Comparison of ENCODE assay signal across 8 cellular contexts in the genomic region with DNA sequence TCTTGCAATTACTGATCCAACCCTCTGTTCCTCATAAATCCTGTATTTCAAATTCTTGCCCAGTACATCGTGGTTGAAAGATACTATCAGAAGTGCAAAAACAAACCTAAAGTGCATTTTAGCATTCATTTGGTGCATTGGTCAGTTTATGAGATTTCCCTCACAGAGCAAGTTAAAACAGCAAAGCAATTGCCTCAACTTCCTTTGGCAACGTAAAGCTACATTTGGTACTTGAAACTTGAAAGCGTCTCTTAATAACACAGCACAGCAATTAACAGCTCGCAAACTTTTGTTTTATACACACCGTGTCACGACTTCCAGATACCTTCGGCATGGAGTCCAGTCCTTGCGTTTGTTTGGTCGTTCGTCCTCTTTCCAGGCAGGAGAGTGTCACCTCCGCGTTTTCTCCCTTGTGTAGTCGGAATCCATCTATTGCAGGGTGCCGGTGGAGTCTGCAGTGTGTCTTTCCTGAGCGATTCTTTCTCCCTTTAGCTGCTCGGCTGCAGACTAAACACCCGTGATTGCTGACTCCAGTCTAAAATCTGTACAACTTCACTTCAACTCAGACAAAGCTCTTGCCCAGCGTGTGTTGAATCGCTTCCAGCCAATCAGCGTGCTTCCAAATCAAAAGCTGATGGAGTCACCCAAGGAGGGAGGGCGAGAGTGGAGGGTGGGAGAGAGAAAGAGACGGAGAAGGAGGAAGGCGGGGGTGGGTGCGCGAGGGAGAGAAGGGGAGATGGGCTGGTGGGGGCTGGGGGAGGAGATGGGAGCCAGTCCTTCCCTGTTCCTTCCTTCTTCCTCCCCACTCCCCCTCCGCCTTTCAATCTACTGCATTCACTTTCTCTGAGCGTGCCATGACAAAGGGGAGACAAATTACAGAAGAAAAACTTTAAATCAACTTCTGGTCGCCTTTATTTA.
DNase-seq lines count a peak whose midpoint lies in the region; ATAC-seq lines count a peak whose summit lies in the region.

Gene PCDH18, minus strand, starts transcription at position 544 of the 918 bp plus-strand sequence. Its CDS starts 406 bp downstream, at position 138.

- H3K27ac ChIP-seq in cingulate gyrus (ENCODE audit: low read depth, low read length), result peak within 1 kb of the TSS; percentile 34
- H3K27ac ChIP-seq in stomach smooth muscle (ENCODE audit: low read length), result peak within 1 kb of the TSS; percentile 31

- DNase-seq in NCI-H510A treated with DMSO at 0.1 percent for 48 hours (lab: John Stamatoyannopoulos, UW) (peak; percentile 20), NCI-H510A (lab: John Stamatoyannopoulos, UW) (no peak), NCI-H82 treated with DMSO at 0.1 percent for 48 hours (lab: John Stamatoyannopoulos, UW; ENCODE audit: unreplicated experiment) (peak; percentile 52), kidney tubule cell (ENCODE audit: low spot score) (peak; percentile 33), SKM-1 treated with dmso at 0.1 percent for 144 hours (lab: John Stamatoyannopoulos, UW; ENCODE audit: unreplicated experiment) (no peak)

- H3K36me3 ChIP-seq in stomach smooth muscle (ENCODE audit: control insufficient read depth in 2 of 2, insufficient read depth in 2 of 2, low read length in 2 of 2), result no peaks in the 10 kb centered on the region

- peaks cover 7% of the 10 kb centered on the region for H3K4me1 ChIP-seq in stomach smooth muscle (ENCODE audit: control insufficient read depth, insufficient read depth, low read length)

- H3K4me3 ChIP-seq in stomach smooth muscle (ENCODE audit: low read length in 2 of 2), result peak within 1 kb of the TSS; percentile 86 to 91

- no peaks in the 10 kb centered on the region for H3K9me3 ChIP-seq in stomach smooth muscle (ENCODE audit: control insufficient read depth in 2 of 2, low read length in 2 of 2)

- peak; percentile 73 for ATAC-seq in HG02571 (IDR thresholded peaks at IDR 0.05; ENCODE audit: unreplicated experiment)

- peak within 1 kb of the TSS; percentile 72 to 73 for H3K9ac ChIP-seq in stomach smooth muscle (ENCODE audit: low read length in 2 of 2)

- no peaks in the 10 kb centered on the region for H3K27me3 ChIP-seq in stomach smooth muscle (ENCODE audit: control insufficient read depth in 1 of 2, insufficient read depth in 2 of 2, low read length in 2 of 2)

Comparison
In these comparisons a context has a peak if more than half of its experiments do, and no peak if none do; other contexts are left out.
1. DNase-seq: peak in NCI-H510A treated with DMSO at 0.1 percent for 48 hours (single experiment), NCI-H82 treated with DMSO at 0.1 percent for 48 hours (single experiment) and kidney tubule cell (single experiment); none in NCI-H510A (single experiment) and SKM-1 treated with dmso at 0.1 percent for 144 hours (single experiment).